In genomic region chr2:161658259-161658658, GRCh38 we compare ENCODE assay signal across 36 cellular contexts. TPM values are rescaled to one million over a fixed set of nuclear protein-coding genes. Genes with fewer than 3 reads are reported as not detected.
"Had no signal": no experiment of that assay in that cellular context is flagged by ENCODE, and none has a peak within 500 bp of the region (broad histone marks: within the 10 kb centered on the region; RNA-seq: fewer than 3 reads in every experiment).

No MANE protein-coding gene starts in this region.

- H3K27me3 ChIP-seq: MG63 had no signal

- DNase-seq: MG63, MM.1S, MV-4-11, NCI-H1048, NCI-H1092, NCI-H1092 treated with DMSO at 0.1 percent for 48 hours, NCI-H1105, NCI-H1105 treated with DMSO at 0.1 percent for 48 hours, NCI-H1417, NCI-H1417 treated with DMSO at 0.1 percent for 48 hours, NCI-H1436, NCI-H1436 treated with DMSO at 0.1 percent for 48 hours, NCI-H146, NCI-H1694, NCI-H1694 treated with DMSO at 0.1 percent for 48 hours, NCI-H187, NCI-H187 treated with DMSO at 0.1 percent for 48 hours, NCI-H1930, NCI-H2029, NCI-H2029 treated with DMSO at 0.1 percent for 48 hours, NCI-H2081, NCI-H2081 treated with DMSO at 0.1 percent for 48 hours, NCI-H2107, NCI-H2171, NCI-H2171 treated with DMSO at 0.1 percent for 48 hours, NCI-H2227 treated with DMSO at 0.1 percent for 48 hours, NCI-H226, NCI-H345, NCI-H446, NCI-H446 treated with DMSO at 0.1 percent for 48 hours, NCI-H510A, NCI-H510A treated with DMSO at 0.1 percent for 48 hours, NCI-H524, NCI-H524 treated with DMSO at 0.1 percent for 48 hours, NCI-H526 had no signal

- H3K4me3 ChIP-seq: MG63 had no signal

- H3K36me3 ChIP-seq: MG63 had no signal

RNA-seq across cellular contexts. Expression of gene SLC4A10, which starts 34.0 kb away (rescaled TPM):
- total RNA-seq: MCF 10A had no signal
